11 cellular contexts compared by ENCODE assay signal in genomic region chr2:233384017-233384416, GRCh38. TPM values are rescaled to one million over a fixed set of nuclear protein-coding genes. Genes with fewer than 3 reads are reported as not detected.
DNase-seq lines count a peak whose midpoint lies in the region; ATAC-seq, FAIRE-seq and TF ChIP-seq lines count a peak whose summit lies in the region.
"Had no signal": no experiment of that assay in that cellular context is flagged by ENCODE, and none has a peak within 500 bp of the region (broad histone marks: within the 10 kb centered on the region; RNA-seq: fewer than 3 reads in every experiment).

No MANE protein-coding gene starts in this region.

- H3K27me3 Mint-ChIP-seq in CD4-positive, alpha-beta memory T cell: no peaks in the 10 kb centered on the region
- no peaks in the 10 kb centered on the region for H3K27me3 Mint-ChIP-seq in activated B cell treated with CpG ODN at 0.5 μM for 24 hours
- no peaks in the 10 kb centered on the region for H3K27me3 Mint-ChIP-seq in naive thymus-derived CD4-positive, alpha-beta T cell

- ATAC-seq in activated B cell treated with CpG ODN at 0.5 μM for 24 hours (ENCODE audit: low read depth): no peak
- ATAC-seq in naive thymus-derived CD4-positive, alpha-beta T cell: no peak
- ATAC-seq in GM19023 (IDR thresholded peaks at IDR 0.05; ENCODE audit: unreplicated experiment): no peak

- H3K27ac ChIP-seq in CD4-positive, alpha-beta memory T cell (ENCODE audit: low read depth, low read length): no peak overlapping the region
- H3K27ac ChIP-seq in naive thymus-derived CD4-positive, alpha-beta T cell (ENCODE audit: low read depth, low read length): no peak overlapping the region

- peak overlapping the region in 6 of 7 donors; percentile 43 to 91 (median 82) for H3K27ac Mint-ChIP-seq in CD4-positive, alpha-beta memory T cell
- peak overlapping the region; percentile 95 for H3K27ac Mint-ChIP-seq in activated B cell treated with CpG ODN at 0.5 μM for 24 hours
- peak overlapping the region in 8 of 9 donors; percentile 9 to 98 (median 92) for H3K27ac Mint-ChIP-seq in naive thymus-derived CD4-positive, alpha-beta T cell

- no peak for DNase-seq in CD4-positive, alpha-beta memory T cell
- DNase-seq in GM12891 (ENCODE audit: insufficient read length, low spot score) (no peak), activated B cell treated with CpG ODN at 0.5 μM for 24 hours (no peak), NCI-H2196 (lab: John Stamatoyannopoulos, UW; ENCODE audit: unreplicated experiment) (no peak), NCI-H128 (lab: John Stamatoyannopoulos, UW; ENCODE audit: unreplicated experiment) (no peak)
- no peak for DNase-seq in naive thymus-derived CD4-positive, alpha-beta T cell
- DNase-seq: head of caudate nucleus; NCI-H1436 treated with DMSO at 0.1 percent for 48 hours; stimulated activated CD8-positive, alpha-beta memory T cell treated with anti-CD3 and anti-CD28 coated beads, Interleukin-4, amount 100 ng/mL, for 48 hours; T-helper 9 cell had no signal

- H3K4me3 ChIP-seq in CD4-positive, alpha-beta memory T cell (ENCODE audit: low read length in 2 of 2): no peak overlapping the region
- no peak overlapping the region for H3K4me3 ChIP-seq in naive thymus-derived CD4-positive, alpha-beta T cell (ENCODE audit: low read length)

- H3K4me3 Mint-ChIP-seq in CD4-positive, alpha-beta memory T cell: no peak overlapping the region
- H3K4me3 Mint-ChIP-seq in activated B cell treated with CpG ODN at 0.5 μM for 24 hours: peak overlapping the region; percentile 37
- H3K4me3 Mint-ChIP-seq in naive thymus-derived CD4-positive, alpha-beta T cell: peak overlapping the region in 8 of 10 donors; percentile 21 to 89 (median 72)

- H3K36me3 ChIP-seq in CD4-positive, alpha-beta memory T cell (ENCODE audit: insufficient read depth, low read length): peaks cover 1% of the 10 kb centered on the region
- H3K36me3 ChIP-seq in naive thymus-derived CD4-positive, alpha-beta T cell (ENCODE audit: control insufficient read depth in 2 of 3, insufficient read depth in 3 of 3, low read length in 3 of 3): peaks cover 0 to 6% (median 0%) of the 10 kb centered on the region in 3 experiments

- CTCF ChIA-PET in CD4-positive, alpha-beta memory T cell (lab: Charles Lee; ENCODE audit: partially characterized antibody): interaction anchor here (0.7 to 1.5 kb wide), 4 partner anchors 11 to 59 kb away, joined by 3 to 4 read pairs (median 3); partner anchors contain the start of gene DGKD
- CTCF ChIA-PET in activated B cell treated with CpG ODN at 0.5 μM for 24 hours (lab: Charles Lee): interaction anchor here (1.1 to 2.8 kb wide), 5 partner anchors 26 to 116 kb away, joined by 3 to 12 read pairs (median 6); partner anchors contain the start of gene DGKD
- CTCF ChIA-PET in naive thymus-derived CD4-positive, alpha-beta T cell (lab: Charles Lee): interaction anchor here (1.3 to 2.4 kb wide), 2 partner anchors 53 to 59 kb away, joined by 4 to 7 read pairs; no protein-coding TSS in a partner anchor

- peaks cover 32% of the 10 kb centered on the region for H3K4me1 ChIP-seq in CD4-positive, alpha-beta memory T cell (ENCODE audit: insufficient read depth, low read length)
- H3K4me1 ChIP-seq in naive thymus-derived CD4-positive, alpha-beta T cell (ENCODE audit: control insufficient read depth in 2 of 2, insufficient read depth in 2 of 2, low read length in 2 of 2): peaks cover 54 to 63% of the 10 kb centered on the region in 2 donors

- H3K9me3 ChIP-seq in CD4-positive, alpha-beta memory T cell (ENCODE audit: control insufficient read depth in 1 of 2, low read length in 2 of 2): no peaks in the 10 kb centered on the region
- no peaks in the 10 kb centered on the region for H3K9me3 ChIP-seq in naive thymus-derived CD4-positive, alpha-beta T cell (ENCODE audit: control insufficient read depth in 2 of 3, low read length in 3 of 3)

- no peaks in the 10 kb centered on the region for H3K27me3 ChIP-seq in CD4-positive, alpha-beta memory T cell (ENCODE audit: insufficient read depth, low read length)
- H3K27me3 ChIP-seq in naive thymus-derived CD4-positive, alpha-beta T cell (ENCODE audit: control insufficient read depth in 2 of 2, insufficient read depth in 2 of 2, low read length in 2 of 2): no peaks in the 10 kb centered on the region

- TF ChIP-seq POLR2A in GM12891 (IDR thresholded peaks at IDR 0.05; ENCODE audit: low read depth, low read length): no peak

- FAIRE-seq in GM12891 (lab: Jason Lieb, UNC): peak; percentile 55

- no peaks in the 10 kb centered on the region for H3K9me3 Mint-ChIP-seq in CD4-positive, alpha-beta memory T cell
- H3K9me3 Mint-ChIP-seq in activated B cell treated with CpG ODN at 0.5 μM for 24 hours: no peaks in the 10 kb centered on the region
- H3K9me3 Mint-ChIP-seq in naive thymus-derived CD4-positive, alpha-beta T cell: no peaks in the 10 kb centered on the region

- POLR2A ChIA-PET in CD4-positive, alpha-beta memory T cell (lab: Charles Lee; ENCODE audit: partially characterized antibody): no interaction called here
- POLR2A ChIA-PET in activated B cell treated with CpG ODN at 0.5 μM for 24 hours (lab: Charles Lee): interaction anchor here (1.3 to 6.5 kb wide), 3 partner anchors 28 to 59 kb away, joined by 4 to 60 read pairs (median 12); partner anchors contain the start of gene DGKD
- POLR2A ChIA-PET in naive thymus-derived CD4-positive, alpha-beta T cell (lab: Charles Lee): interaction anchor here (1.2 kb wide), 1 partner anchor 65 kb away, joined by 5 read pairs; no protein-coding TSS in a partner anchor

- intact Hi-C loops in CD4-positive, alpha-beta memory T cell (cut with micrococcal nuclease): no loop called here
- intact Hi-C loops in activated B cell treated with CpG ODN at 0.5 μM for 24 hours (cut with micrococcal nuclease): loop anchor here (5.0 to 10.0 kb wide), 3 partner anchors 117 to 529 kb away; partner anchors contain the start of gene INPP5D
- intact Hi-C loops in naive thymus-derived CD4-positive, alpha-beta T cell (cut with micrococcal nuclease): loop anchor here in 1 of 2 donors (2.0 kb wide), 2 partner anchors 15 to 27 kb away; no protein-coding TSS in a partner anchor

- peaks cover 6 to 19% of the 10 kb centered on the region in 2 donors for H3K36me3 Mint-ChIP-seq in CD4-positive, alpha-beta memory T cell
- peaks cover 19% of the 10 kb centered on the region for H3K36me3 Mint-ChIP-seq in activated B cell treated with CpG ODN at 0.5 μM for 24 hours (ENCODE audit: low read depth)
- H3K36me3 Mint-ChIP-seq in naive thymus-derived CD4-positive, alpha-beta T cell: peaks cover 0 to 20% (median 7%) of the 10 kb centered on the region in 5 donors

- no peak for TF ChIP-seq CTCF in activated B cell treated with CpG ODN at 0.5 μM for 24 hours (IDR thresholded peaks at IDR 0.05)

- peaks cover 53 to 74% (median 66%) of the 10 kb centered on the region in 4 donors for H3K4me1 Mint-ChIP-seq in CD4-positive, alpha-beta memory T cell
- H3K4me1 Mint-ChIP-seq in activated B cell treated with CpG ODN at 0.5 μM for 24 hours: peaks cover 94% of the 10 kb centered on the region
- H3K4me1 Mint-ChIP-seq in naive thymus-derived CD4-positive, alpha-beta T cell: peaks cover 50 to 95% (median 92%) of the 10 kb centered on the region in 7 donors

TF ChIP-seq in GM12891, 5 proteins besides CTCF, POLR2A, EP300 and RAD21:
- TF ChIP-seq POU2F2 (IDR thresholded peaks at IDR 0.05; ENCODE audit: low read depth, low read length): no peak
- TF ChIP-seq POLR2AphosphoS5 (IDR thresholded peaks at IDR 0.05; ENCODE audit: low read depth, low read length): no peak
- TF ChIP-seq TAF1 (IDR thresholded peaks at IDR 0.05; ENCODE audit: low read depth, low read length): no peak
- no peak for TF ChIP-seq SPI1 (IDR thresholded peaks at IDR 0.05; ENCODE audit: low read depth, low read length)
- no peak for TF ChIP-seq PAX5 (IDR thresholded peaks at IDR 0.05; ENCODE audit: insufficient read depth, low read length, severe bottlenecking)
TF ChIP-seq in GM12891: peak in this region for 0.

RNA-seq across cellular contexts. Expression of gene DGKD, which starts 29.7 kb away (rescaled TPM):
- 100 to 1,000 TPM; 129 to 136 TPM for total RNA-seq in CD4-positive, alpha-beta memory T cell
- 10 to 100 TPM in 1 of 2 donors, 1 to 10 TPM in 1; 8.9 to 28.1 TPM for polyA plus RNA-seq in CD4-positive, alpha-beta memory T cell
- polyA plus RNA-seq in GM12891 (2012; ENCODE audit: low read depth, missing spikeins): 53.7 TPM
- 140 and 188 TPM in 2 replicates for total RNA-seq in activated B cell treated with CpG ODN at 0.5 μM for 24 hours
- 100 to 1,000 TPM in 4 of 5 experiments, 10 to 100 TPM in 1; 61.6 to 252 (median 213) TPM for total RNA-seq in naive thymus-derived CD4-positive, alpha-beta T cell
- 10 to 100 TPM; 25.8 to 41.0 TPM for polyA plus RNA-seq in naive thymus-derived CD4-positive, alpha-beta T cell

Comparison
In these comparisons a context has a peak if more than half of its experiments do, and no peak if none do; other contexts are left out.
1. H3K4me3 Mint-ChIP-seq: peak in activated B cell treated with CpG ODN at 0.5 μM for 24 hours (single experiment) and naive thymus-derived CD4-positive, alpha-beta T cell (8 of 10); none in CD4-positive, alpha-beta memory T cell (0 of 8).
2. Peak in every context shown above with its lines, with median percentiles within 50 percentile points of each other: H3K27ac Mint-ChIP-seq.